9 cellular contexts compared by ENCODE assay signal in genomic region chr6:129710722-129711631, GRCh38. TPM values are rescaled to one million over a fixed set of nuclear protein-coding genes. Genes with fewer than 3 reads are reported as not detected.
DNase-seq lines count a peak whose midpoint lies in the region; ATAC-seq, FAIRE-seq and TF ChIP-seq lines count a peak whose summit lies in the region.
"Had no signal": no experiment of that assay in that cellular context is flagged by ENCODE, and none has a peak within 500 bp of the region (broad histone marks: within the 10 kb centered on the region; RNA-seq: fewer than 3 reads in every experiment).

No MANE protein-coding gene starts in this region.

- H3K4me3 Mint-ChIP-seq in activated naive CD4-positive, alpha-beta T cell treated with anti-CD3 and anti-CD28 coated beads for 36 hours: peak overlapping the region; percentile 90
- H3K4me3 Mint-ChIP-seq in activated naive CD8-positive, alpha-beta T cell treated with anti-CD3 and anti-CD28 coated beads, Interleukin-2, amount 10 ng/mL, durations not matched to agents 7 days and 5 days: peak overlapping the region; percentile 97

- H3K27me3 ChIP-seq in tibial artery: no peaks in the 10 kb centered on the region
- H3K27me3 ChIP-seq: adrenal gland had no signal

- POLR2A ChIA-PET in activated naive CD8-positive, alpha-beta T cell treated with anti-CD3 and anti-CD28 coated beads, Interleukin-2, amount 10 ng/mL, durations not matched to agents 7 days and 5 days (lab: Charles Lee): interaction anchor here (0.7 to 2.3 kb wide), 7 partner anchors 14 to 39 kb away, joined by 3 to 7 read pairs (median 4); no protein-coding TSS in a partner anchor

- no peak for DNase-seq in activated naive CD4-positive, alpha-beta T cell treated with anti-CD3 and anti-CD28 coated beads for 36 hours
- DNase-seq in activated naive CD4-positive, alpha-beta T cell (lab: John Stamatoyannopoulos, UW): no peak
- DNase-seq in activated naive CD8-positive, alpha-beta T cell treated with anti-CD3 and anti-CD28 coated beads, Interleukin-2, amount 10 ng/mL, durations not matched to agents 7 days and 5 days: no peak
- DNase-seq in kidney (no peak), tibial artery (no peak), NCI-H1417 (lab: John Stamatoyannopoulos, UW) (no peak)

- no peak overlapping the region for H3K27ac Mint-ChIP-seq in activated naive CD4-positive, alpha-beta T cell treated with anti-CD3 and anti-CD28 coated beads for 36 hours
- peak overlapping the region; percentile 90 for H3K27ac Mint-ChIP-seq in activated naive CD8-positive, alpha-beta T cell treated with anti-CD3 and anti-CD28 coated beads, Interleukin-2, amount 10 ng/mL, durations not matched to agents 7 days and 5 days

- no peak overlapping the region for H3K9ac ChIP-seq in kidney (ENCODE audit: low read length in 2 of 2)

- no peak overlapping the region for H3K27ac ChIP-seq in kidney (ENCODE audit: low read depth in 2 of 2, low read length in 2 of 2)
- peak overlapping the region; percentile 73 to 80 for H3K27ac ChIP-seq in tibial artery

- CTCF ChIA-PET in activated naive CD4-positive, alpha-beta T cell treated with anti-CD3 and anti-CD28 coated beads for 36 hours (lab: Charles Lee): interaction anchor here (0.6 to 1.8 kb wide), 5 partner anchors 16 to 40 kb away, joined by 3 to 6 read pairs (median 4); no protein-coding TSS in a partner anchor

- H3K4me3 ChIP-seq in kidney (ENCODE audit: low read length in 2 of 2) (peak overlapping the region; percentile 69 to 100), tibial artery (peak overlapping the region; percentile 57 to 67)

- no peak for ATAC-seq in activated naive CD8-positive, alpha-beta T cell treated with anti-CD3 and anti-CD28 coated beads, Interleukin-2, amount 10 ng/mL, durations not matched to agents 7 days and 5 days (ENCODE audit: low read depth)
- ATAC-seq in HG03378 (IDR thresholded peaks at IDR 0.05; ENCODE audit: unreplicated experiment): no peak
- no peak for ATAC-seq in GM21737 (IDR thresholded peaks at IDR 0.05; ENCODE audit: unreplicated experiment)

- TF ChIP-seq CTCF in kidney (IDR thresholded peaks at IDR 0.05; ENCODE audit: borderline replicate concordance, extremely low read depth, insufficient read depth) (no peak), tibial artery (IDR thresholded peaks at IDR 0.05) (no peak)

- no peaks in the 10 kb centered on the region for H3K36me3 Mint-ChIP-seq in activated naive CD4-positive, alpha-beta T cell treated with anti-CD3 and anti-CD28 coated beads for 36 hours (ENCODE audit: low read depth)
- H3K36me3 Mint-ChIP-seq in activated naive CD8-positive, alpha-beta T cell treated with anti-CD3 and anti-CD28 coated beads, Interleukin-2, amount 10 ng/mL, durations not matched to agents 7 days and 5 days: peaks cover 7% of the 10 kb centered on the region

- intact Hi-C loops in activated naive CD4-positive, alpha-beta T cell treated with anti-CD3 and anti-CD28 coated beads for 36 hours (cut with micrococcal nuclease): loop anchor here (1.0 kb wide), 3 partner anchors 16 to 39 kb away; no protein-coding TSS in a partner anchor
- intact Hi-C loops in kidney (cut with DNase I) (no loop called here), tibial artery (cut with DNase I; ENCODE audit: low total_unique reads) (no loop called here)

- no peaks in the 10 kb centered on the region for H3K36me3 ChIP-seq in kidney (ENCODE audit: control insufficient read depth in 1 of 2, insufficient read depth in 2 of 2, low read length in 2 of 2)
- no peaks in the 10 kb centered on the region for H3K36me3 ChIP-seq in tibial artery
- H3K36me3 ChIP-seq: adrenal gland had no signal

- no peak for FAIRE-seq in kidney (lab: Jason Lieb, UNC)

- H3K4me1 ChIP-seq in kidney (ENCODE audit: control insufficient read depth in 1 of 2, insufficient read depth in 1 of 2, low read depth in 1 of 2, low read length in 2 of 2) (peaks cover 0 to 14% of the 10 kb centered on the region in 2 donors), tibial artery (peaks cover 0 to 19% (median 12%) of the 10 kb centered on the region in 4 donors)

- no peaks in the 10 kb centered on the region for H3K9me3 Mint-ChIP-seq in activated naive CD4-positive, alpha-beta T cell treated with anti-CD3 and anti-CD28 coated beads for 36 hours
- H3K9me3 Mint-ChIP-seq in activated naive CD8-positive, alpha-beta T cell treated with anti-CD3 and anti-CD28 coated beads, Interleukin-2, amount 10 ng/mL, durations not matched to agents 7 days and 5 days: no peaks in the 10 kb centered on the region

- H3K27me3 Mint-ChIP-seq in activated naive CD4-positive, alpha-beta T cell treated with anti-CD3 and anti-CD28 coated beads for 36 hours (ENCODE audit: low read depth): peaks cover 3% of the 10 kb centered on the region
- H3K27me3 Mint-ChIP-seq in activated naive CD8-positive, alpha-beta T cell treated with anti-CD3 and anti-CD28 coated beads, Interleukin-2, amount 10 ng/mL, durations not matched to agents 7 days and 5 days: peaks cover 5% of the 10 kb centered on the region

- H3K4me1 Mint-ChIP-seq in activated naive CD4-positive, alpha-beta T cell treated with anti-CD3 and anti-CD28 coated beads for 36 hours (ENCODE audit: low read depth): peaks cover 16% of the 10 kb centered on the region
- H3K4me1 Mint-ChIP-seq in activated naive CD8-positive, alpha-beta T cell treated with anti-CD3 and anti-CD28 coated beads, Interleukin-2, amount 10 ng/mL, durations not matched to agents 7 days and 5 days: peaks cover 40% of the 10 kb centered on the region

- no peaks in the 10 kb centered on the region for H3K9me3 ChIP-seq in kidney (ENCODE audit: control insufficient read depth in 1 of 2, low read length in 2 of 2)
- no peaks in the 10 kb centered on the region for H3K9me3 ChIP-seq in tibial artery
- H3K9me3 ChIP-seq: adrenal gland had no signal

RNA-seq across cellular contexts. Expression of gene ARHGAP18, which starts 1.0 kb away (rescaled TPM):
- total RNA-seq in activated naive CD4-positive, alpha-beta T cell treated with anti-CD3 and anti-CD28 coated beads for 36 hours: 1 to 10 TPM; 3.2 to 3.7 TPM
- total RNA-seq in activated naive CD8-positive, alpha-beta T cell treated with anti-CD3 and anti-CD28 coated beads, Interleukin-2, amount 10 ng/mL, durations not matched to agents 7 days and 5 days: 10 to 100 TPM; 12.1 to 12.7 TPM
- 39.8 TPM for total RNA-seq in kidney
- polyA plus RNA-seq in kidney (ENCODE audit: insufficient read depth, low read depth, low replicate concordance): 26.5 TPM

Comparison
In these comparisons a context has a peak if more than half of its experiments do, and no peak if none do; other contexts are left out.
1. H3K27ac ChIP-seq: peak in tibial artery (2 of 2); none in kidney (0 of 2).